ENCODE assay signal across 1 cellular context in the genomic region with DNA sequence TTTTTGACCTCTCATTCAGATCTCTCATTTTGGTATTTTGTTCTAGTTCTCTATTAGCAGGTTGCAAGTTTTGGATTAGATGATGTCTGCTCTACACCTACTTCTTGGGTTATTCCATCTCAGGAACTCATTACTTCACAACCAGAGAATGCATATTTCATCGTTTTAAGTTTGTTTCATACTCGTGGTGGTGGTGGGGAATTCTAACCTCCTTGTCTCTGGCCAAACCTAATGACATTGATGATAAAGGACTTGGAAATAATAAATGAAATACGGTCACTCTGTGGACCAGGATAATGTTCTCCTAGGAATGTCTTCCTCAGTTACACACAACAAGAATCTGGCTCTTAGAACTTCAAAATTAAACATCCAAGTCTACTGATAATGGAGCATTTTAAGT.
TF ChIP-seq lines count a peak whose summit lies in the region.

No MANE protein-coding gene starts in this region.

TF ChIP-seq in GM12878, 131 proteins besides CTCF, POLR2A, EP300 and RAD21:
- TF ChIP-seq RUNX3 (IDR thresholded peaks at IDR 0.05; ENCODE audit: low read length): peak; percentile 12; the same call in 1 of the 2 replicates
- TF ChIP-seq, protein P1, sequence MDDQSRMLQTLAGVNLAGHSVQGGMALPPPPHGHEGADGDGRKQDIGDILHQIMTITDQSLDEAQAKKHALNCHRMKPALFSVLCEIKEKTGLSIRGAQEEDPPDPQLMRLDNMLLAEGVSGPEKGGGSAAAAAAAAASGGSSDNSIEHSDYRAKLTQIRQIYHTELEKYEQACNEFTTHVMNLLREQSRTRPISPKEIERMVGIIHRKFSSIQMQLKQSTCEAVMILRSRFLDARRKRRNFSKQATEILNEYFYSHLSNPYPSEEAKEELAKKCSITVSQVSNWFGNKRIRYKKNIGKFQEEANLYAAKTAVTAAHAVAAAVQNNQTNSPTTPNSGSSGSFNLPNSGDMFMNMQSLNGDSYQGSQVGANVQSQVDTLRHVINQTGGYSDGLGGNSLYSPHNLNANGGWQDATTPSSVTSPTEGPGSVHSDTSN (IDR thresholded peaks at IDR 0.05; ENCODE audit: insufficient replicate concordance, low read depth, low read length): no peak
- TF ChIP-seq, protein P2, sequence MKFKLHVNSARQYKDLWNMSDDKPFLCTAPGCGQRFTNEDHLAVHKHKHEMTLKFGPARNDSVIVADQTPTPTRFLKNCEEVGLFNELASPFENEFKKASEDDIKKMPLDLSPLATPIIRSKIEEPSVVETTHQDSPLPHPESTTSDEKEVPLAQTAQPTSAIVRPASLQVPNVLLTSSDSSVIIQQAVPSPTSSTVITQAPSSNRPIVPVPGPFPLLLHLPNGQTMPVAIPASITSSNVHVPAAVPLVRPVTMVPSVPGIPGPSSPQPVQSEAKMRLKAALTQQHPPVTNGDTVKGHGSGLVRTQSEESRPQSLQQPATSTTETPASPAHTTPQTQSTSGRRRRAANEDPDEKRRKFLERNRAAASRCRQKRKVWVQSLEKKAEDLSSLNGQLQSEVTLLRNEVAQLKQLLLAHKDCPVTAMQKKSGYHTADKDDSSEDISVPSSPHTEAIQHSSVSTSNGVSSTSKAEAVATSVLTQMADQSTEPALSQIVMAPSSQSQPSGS (IDR thresholded peaks at IDR 0.05; ENCODE audit: low read length): peak; percentile 14; the same call in 1 of the 2 replicates
- 0 out of 2 replicates have a peak, but pooled peaks have one; percentile 27 for TF ChIP-seq EED (IDR thresholded peaks at IDR 0.05; ENCODE audit: low read depth)
